1 cellular context compared by ENCODE assay signal in the genomic region with DNA sequence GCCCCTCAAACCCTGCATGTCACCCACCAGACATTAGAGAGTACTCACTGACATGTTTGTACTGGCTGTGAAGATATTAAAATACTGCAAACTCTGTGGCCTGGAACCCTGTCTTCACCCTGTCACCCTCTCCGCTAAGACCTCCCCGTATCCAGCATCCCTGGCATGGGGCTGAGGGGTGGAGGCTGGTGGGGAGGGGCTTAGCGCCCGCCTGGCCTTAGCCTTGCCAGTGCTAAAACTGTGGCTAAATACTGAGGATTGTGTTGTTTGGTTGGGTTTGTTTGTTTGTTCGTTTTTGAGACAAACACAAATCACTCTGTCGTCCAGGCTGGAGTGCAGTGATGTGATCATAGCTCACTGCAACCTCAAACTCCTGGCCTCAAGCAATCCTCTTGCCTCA.
TF ChIP-seq lines count a peak whose summit lies in the region.

No MANE protein-coding gene starts in this region.

TF ChIP-seq in GM12891, 5 proteins besides CTCF, POLR2A, EP300 and RAD21 (continued from another document):
- no peak for TF ChIP-seq POU2F2 (IDR thresholded peaks at IDR 0.05; ENCODE audit: low read depth, low read length)
- no peak for TF ChIP-seq SPI1 (IDR thresholded peaks at IDR 0.05; ENCODE audit: low read depth, low read length)
- no peak for TF ChIP-seq POLR2AphosphoS5 (IDR thresholded peaks at IDR 0.05; ENCODE audit: low read depth, low read length)
